Comparison of ENCODE assay signal across 10 cellular contexts in the genomic region with DNA sequence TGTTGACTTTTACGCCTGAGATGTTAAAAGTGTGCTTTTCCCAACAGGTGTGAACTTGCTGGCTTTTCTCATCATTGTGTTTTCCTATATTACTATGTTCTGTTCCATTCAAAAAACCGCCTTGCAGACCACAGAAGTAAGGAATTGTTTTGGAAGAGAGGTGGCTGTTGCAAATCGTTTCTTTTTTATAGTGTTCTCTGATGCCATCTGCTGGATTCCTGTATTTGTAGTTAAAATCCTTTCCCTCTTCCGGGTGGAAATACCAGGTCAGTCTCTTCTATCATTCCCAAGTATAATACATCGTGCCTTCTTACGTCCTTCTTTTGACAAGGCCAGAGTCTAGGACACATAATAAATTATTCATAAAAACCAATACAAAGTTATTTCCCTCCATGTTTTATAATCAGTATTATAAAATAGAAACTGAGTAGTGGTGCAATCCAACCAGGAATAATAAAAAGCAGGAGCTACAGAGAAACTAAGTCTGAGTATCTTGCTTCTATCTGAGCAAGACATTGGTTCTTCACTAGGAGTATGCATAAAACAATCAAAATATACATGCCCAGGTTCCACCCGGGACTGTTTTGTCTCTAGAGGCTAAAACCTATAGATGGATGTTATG. TPM values are rescaled to one million over a fixed set of nuclear protein-coding genes. Genes with fewer than 3 reads are reported as not detected.
DNase-seq lines count a peak whose midpoint lies in the region; ATAC-seq, FAIRE-seq and TF ChIP-seq lines count a peak whose summit lies in the region.
"Had no signal": no experiment of that assay in that cellular context is flagged by ENCODE, and none has a peak within 500 bp of the region (broad histone marks: within the 10 kb centered on the region; RNA-seq: fewer than 3 reads in every experiment).

No MANE protein-coding gene starts in this region.

- H3K4me3 ChIP-seq in effector memory CD4-positive, alpha-beta T cell (ENCODE audit: insufficient read depth, low read depth, low read length, poor library complexity, severe bottlenecking), result no peak overlapping the region

- no peaks in the 10 kb centered on the region for H3K9me3 Mint-ChIP-seq in natural killer cell
- H3K9me3 Mint-ChIP-seq: activated B cell treated with CpG ODN at 0.5 μM for 24 hours had no signal

- no peak overlapping the region for H3K4me3 Mint-ChIP-seq in natural killer cell
- H3K4me3 Mint-ChIP-seq: activated B cell treated with CpG ODN at 0.5 μM for 24 hours had no signal

- ATAC-seq in HG03025 (IDR thresholded peaks at IDR 0.05; ENCODE audit: low FRiP score, unreplicated experiment) (no peak), natural killer cell (no peak)

- peak; percentile 55 for FAIRE-seq in TTC549 (lab: Jason Lieb, UNC)

- DNase-seq in A172 (ENCODE audit: low spot score) (peak; percentile 55), HCEC 1CT (peak; percentile 70), iris pigment epithelial cell (ENCODE audit: low read depth) (peak; percentile 28), NCI-H446 treated with DMSO at 0.1 percent for 48 hours (lab: John Stamatoyannopoulos, UW) (no peak), natural killer cell (no peak)
- no peak for DNase-seq in effector memory CD4-positive, alpha-beta T cell
- DNase-seq: activated B cell treated with CpG ODN at 0.5 μM for 24 hours had no signal

- H3K9me3 ChIP-seq in effector memory CD4-positive, alpha-beta T cell (ENCODE audit: control insufficient read depth, low read length), result no peaks in the 10 kb centered on the region
- H3K9me3 ChIP-seq: neutrophil had no signal

- peaks cover 15 to 21% of the 10 kb centered on the region in 2 donors for H3K4me1 Mint-ChIP-seq in natural killer cell
- H3K4me1 Mint-ChIP-seq: activated B cell treated with CpG ODN at 0.5 μM for 24 hours had no signal

- no peak for TF ChIP-seq CTCF in natural killer cell (IDR thresholded peaks at IDR 0.05)

- peaks cover 0 to 6% of the 10 kb centered on the region in 2 donors for H3K27me3 Mint-ChIP-seq in natural killer cell (ENCODE audit: low read depth in 2 of 2)

- H3K36me3 ChIP-seq in effector memory CD4-positive, alpha-beta T cell (ENCODE audit: control insufficient read depth, insufficient read depth, low read length), result no peaks in the 10 kb centered on the region
- H3K36me3 ChIP-seq: neutrophil had no signal

- peaks cover 4% of the 10 kb centered on the region for H3K4me1 ChIP-seq in effector memory CD4-positive, alpha-beta T cell (ENCODE audit: control insufficient read depth, insufficient read depth, low read length, poor library complexity, severe bottlenecking)

- H3K27me3 ChIP-seq in effector memory CD4-positive, alpha-beta T cell (replicated peaks; ENCODE audit: control insufficient read depth, insufficient read depth, low read length, poor library complexity, severe bottlenecking), result no peaks in the 10 kb centered on the region
- H3K27me3 ChIP-seq: neutrophil had no signal

- no peaks in the 10 kb centered on the region for H3K36me3 Mint-ChIP-seq in natural killer cell

- no peak overlapping the region for H3K27ac ChIP-seq in effector memory CD4-positive, alpha-beta T cell (ENCODE audit: insufficient read depth, low read length, poor library complexity, severe bottlenecking)
- H3K27ac ChIP-seq: neutrophil had no signal

- no peak overlapping the region for H3K27ac Mint-ChIP-seq in natural killer cell
- H3K27ac Mint-ChIP-seq: activated B cell treated with CpG ODN at 0.5 μM for 24 hours had no signal

- intact Hi-C loops in natural killer cell (cut with micrococcal nuclease), result no loop called here

RNA-seq across cellular contexts. Expression of a gene that starts 57.9 kb away (rescaled TPM):
- not detected in 2 replicates for total RNA-seq in A172 (2014; rRNA removed; shearing (Covaris generic))
- not detected for total RNA-seq in natural killer cell
- total RNA-seq: activated B cell treated with CpG ODN at 0.5 μM for 24 hours had no signal

Comparison
In these comparisons a context has a peak if more than half of its experiments do, and no peak if none do; other contexts are left out.
1. DNase-seq: peak in A172 (single experiment), HCEC 1CT (single experiment) and iris pigment epithelial cell (single experiment); none in NCI-H446 treated with DMSO at 0.1 percent for 48 hours (single experiment), effector memory CD4-positive, alpha-beta T cell (0 of 3) and natural killer cell (single experiment).